19 cellular contexts compared by ENCODE assay signal in genomic region chr20:15699431-15700146, GRCh38.
DNase-seq lines count a peak whose midpoint lies in the region; ATAC-seq and TF ChIP-seq lines count a peak whose summit lies in the region.
"Had no signal": no experiment of that assay in that cellular context is flagged by ENCODE, and none has a peak within 500 bp of the region (broad histone marks: within the 10 kb centered on the region; RNA-seq: fewer than 3 reads in every experiment).

No MANE protein-coding gene starts in this region.

- peak; percentile 38 for DNase-seq in H4 (ENCODE audit: low spot score)
- no peak for DNase-seq in Panc1 (ENCODE audit: low read depth, low spot score)
- DNase-seq in NCI-H128 (lab: John Stamatoyannopoulos, UW; ENCODE audit: unreplicated experiment): no peak
- DNase-seq: activated CD4-positive, alpha-beta T cell treated with anti-CD3 and anti-CD28 coated beads, Interleukin-2, amount 10 ng/mL, durations not matched to agents 24 days and 14 days; activated naive CD8-positive, alpha-beta T cell treated with anti-CD3 and anti-CD28 coated beads, Interleukin-2, amount 50 U/mL, for 24 hours; activated T-cell treated with anti-CD3 and anti-CD28 coated beads, Interleukin-2, amount 50 U/mL, for 48 hours; CD8-positive, alpha-beta T cell; cerebellar nuclear complex; GDM1; GM23248; naive thymus-derived CD8-positive, alpha-beta T cell; NCI-H1417; stimulated activated CD4-positive, alpha-beta T cell treated with anti-CD3 and anti-CD28 coated beads, Interleukin-2, amount 100 ng/mL, for 48 hours had no signal

- ATAC-seq in Panc1: no peak
- ATAC-seq in HG03139 (IDR thresholded peaks at IDR 0.05; ENCODE audit: unreplicated experiment): no peak
- ATAC-seq in HG03342 (IDR thresholded peaks at IDR 0.05; ENCODE audit: unreplicated experiment): no peak
- ATAC-seq: activated naive CD8-positive, alpha-beta T cell treated with anti-CD3 and anti-CD28 coated beads, Interleukin-2, amount 50 U/mL, for 24 hours; CD8-positive, alpha-beta T cell; naive thymus-derived CD8-positive, alpha-beta T cell had no signal

- H3K4me1 ChIP-seq in Panc1 (ENCODE audit: control insufficient read depth, insufficient read depth, low read length) (no peaks in the 10 kb centered on the region), esophagus (ENCODE audit: control insufficient read depth in 2 of 2, insufficient read depth in 2 of 2, low read length in 1 of 2) (no peaks in the 10 kb centered on the region)
- H3K4me1 ChIP-seq: esophagus muscularis mucosa, upper lobe of left lung had no signal

- intact Hi-C loops in Panc1 (cut with micrococcal nuclease; ENCODE audit: unreplicated experiment): no loop called here

- H3K9me3 ChIP-seq in Panc1 (ENCODE audit: control insufficient read depth, insufficient read depth, low read depth, low read length): no peaks in the 10 kb centered on the region
- no peaks in the 10 kb centered on the region for H3K9me3 ChIP-seq in esophagus (ENCODE audit: control insufficient read depth in 2 of 2, insufficient read depth in 1 of 2, low read depth in 1 of 2, low read length in 1 of 2)

- CTCF ChIA-PET in Panc1 (lab: Charles Lee): no interaction called here

- in situ Hi-C loops in Panc1 (cut with HindIII; ENCODE audit: low pct_unique_long_range_greater_than_20kb, low sequenced_read_pairs): no loop called here

- 54 to 67% methylated on average over 15 of the region's 15 CpGs for WGBS in esophagus, 2 donors

- H3K36me3 ChIP-seq in Panc1 (ENCODE audit: control insufficient read depth, insufficient read depth, low read length) (no peaks in the 10 kb centered on the region), esophagus (ENCODE audit: control insufficient read depth in 2 of 2, insufficient read depth in 2 of 2, low read length in 1 of 2) (no peaks in the 10 kb centered on the region)
- H3K36me3 ChIP-seq: esophagus muscularis mucosa, upper lobe of left lung had no signal

- H3K4me3 ChIP-seq in Panc1 (ENCODE audit: low read depth in 2 of 2, low read length in 2 of 2) (no peak overlapping the region), esophagus (ENCODE audit: low read depth in 1 of 2, low read length in 2 of 2) (peak overlapping the region; percentile 6 to 19), skin epidermis (peak overlapping the region in 5 of 7 experiments; percentile 0 to 33 (median 18))
- H3K4me3 ChIP-seq: esophagus muscularis mucosa, GM23248, upper lobe of left lung had no signal

- POLR2A ChIA-PET in Panc1 (lab: Charles Lee): no interaction called here

- peak; percentile 23 for TF ChIP-seq CTCF in Panc1 (IDR thresholded peaks at IDR 0.05)

- no peak overlapping the region for H3K27ac ChIP-seq in Panc1 (ENCODE audit: low read length)
- no peak overlapping the region for H3K27ac ChIP-seq in esophagus (ENCODE audit: low read depth in 2 of 2, low read length in 1 of 2)
- H3K27ac ChIP-seq in skin epidermis: peak overlapping the region in 5 of 21 experiments; percentile 4 to 61 (median 35)
- H3K27ac ChIP-seq: esophagus muscularis mucosa, GM23248, upper lobe of left lung had no signal

- BruUV-seq in Panc1 (replicated peaks; lab: Mats Ljungman, UMichigan): no TSS peak

- H3K27me3 ChIP-seq in Panc1 (ENCODE audit: control insufficient read depth, insufficient read depth, low read length) (no peaks in the 10 kb centered on the region), esophagus (ENCODE audit: control insufficient read depth in 1 of 2, insufficient read depth in 2 of 2, low read length in 2 of 2) (no peaks in the 10 kb centered on the region)
- H3K27me3 ChIP-seq: esophagus muscularis mucosa, upper lobe of left lung had no signal

Comparison
In these comparisons a context has a peak if more than half of its experiments do, and no peak if none do; other contexts are left out.
1. H3K4me3 ChIP-seq: peak in esophagus (2 of 2) and skin epidermis (5 of 7); none in Panc1 (0 of 2).